In genomic region chr3:71582612-71583568, GRCh38 we compare ENCODE assay signal across 8 cellular contexts. TPM values are rescaled to one million over a fixed set of nuclear protein-coding genes. Genes with fewer than 3 reads are reported as not detected.
A peak's percentile ranks its signal among the peaks of the same experiment; 100 is the strongest.
DNase-seq lines count a peak whose midpoint lies in the region; ATAC-seq and TF ChIP-seq lines count a peak whose summit lies in the region.

No MANE protein-coding gene starts in this region.

- peak overlapping the region; percentile 85 for H3K4me3 Mint-ChIP-seq in mesothelial cell of epicardium

- no peak for ATAC-seq in HG03520 (IDR thresholded peaks at IDR 0.05; ENCODE audit: unreplicated experiment)

- H3K27me3 ChIP-seq in endocrine pancreas (ENCODE audit: control insufficient read depth, insufficient read depth, low read length), result no peaks in the 10 kb centered on the region

- TF ChIP-seq CTCF in mesothelial cell of epicardium (IDR thresholded peaks at IDR 0.05; ENCODE audit: unreplicated experiment), result no peak

- no peaks in the 10 kb centered on the region for H3K36me3 Mint-ChIP-seq in mesothelial cell of epicardium

- no peaks in the 10 kb centered on the region for H3K27me3 Mint-ChIP-seq in mesothelial cell of epicardium (ENCODE audit: low read depth)

- no peaks in the 10 kb centered on the region for H3K9me3 Mint-ChIP-seq in mesothelial cell of epicardium

- H3K27ac Mint-ChIP-seq in mesothelial cell of epicardium, result peak overlapping the region; percentile 99

- H3K4me1 Mint-ChIP-seq in mesothelial cell of epicardium, result peaks cover 59% of the 10 kb centered on the region

- H3K9me3 ChIP-seq in endocrine pancreas (ENCODE audit: control insufficient read depth, low read length), result no peaks in the 10 kb centered on the region

- H3K4me1 ChIP-seq in endocrine pancreas (ENCODE audit: control insufficient read depth, insufficient read depth, low read length), result peaks cover 23% of the 10 kb centered on the region

- no peak overlapping the region for H3K4me3 ChIP-seq in endocrine pancreas (ENCODE audit: control insufficient read depth, insufficient read depth, low read length)

- H3K36me3 ChIP-seq in endocrine pancreas (ENCODE audit: control insufficient read depth, insufficient read depth, low read length), result no peaks in the 10 kb centered on the region

- H3K9ac ChIP-seq in endocrine pancreas (ENCODE audit: control insufficient read depth, insufficient read depth, low read length), result peak overlapping the region; percentile 88

- DNase-seq in NCI-H1417 (lab: John Stamatoyannopoulos, UW) (peak; percentile 71 to 81 (median 74)), NCI-H1417 treated with DMSO at 0.1 percent for 48 hours (lab: John Stamatoyannopoulos, UW) (no peak), NCI-H226 (peak; percentile 52), mesothelial cell of epicardium (ENCODE audit: low spot score in 2 of 2, unreplicated experiment in 2 of 2) (peak; percentile 64 to 73)
- DNase-seq in activated CD8-positive, alpha-beta memory T cell treated with anti-CD3 and anti-CD28 coated beads for 24 hours, result peak; percentile 90
- peak; percentile 56 to 60 for DNase-seq in stimulated activated CD8-positive, alpha-beta memory T cell treated with anti-CD3 and anti-CD28 coated beads, Interleukin-15, amount 100 ng/mL, for 4 hours (ENCODE audit: low read depth in 2 of 2)

RNA-seq across cellular contexts. Expression of gene FOXP1, which starts 0.6 kb away (rescaled TPM):
- total RNA-seq in mesothelial cell of epicardium, result 170 to 187 TPM (median 183 TPM) in 3 replicates
